Comparison of ENCODE assay signal across 19 cellular contexts in the genomic region with DNA sequence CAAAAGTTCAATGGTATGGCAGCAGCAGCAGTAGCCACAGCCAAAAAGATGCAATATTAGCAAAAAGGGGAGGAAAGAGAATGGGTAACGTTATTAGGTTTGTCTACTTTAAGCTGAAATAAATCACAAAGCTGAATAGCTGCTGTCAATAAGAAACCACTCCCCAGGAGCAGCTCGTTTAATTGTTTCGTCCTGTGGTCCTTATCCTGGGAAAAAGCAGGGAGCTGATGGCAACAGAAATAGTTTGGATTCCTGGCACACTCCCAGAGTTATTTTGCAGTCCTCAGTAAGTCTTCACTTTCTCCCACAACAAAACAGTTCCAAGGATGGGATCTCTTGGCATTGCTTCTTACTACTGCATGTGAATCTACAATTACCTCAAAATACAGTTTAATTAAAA. TPM values are rescaled to one million over a fixed set of nuclear protein-coding genes. Genes with fewer than 3 reads are reported as not detected.
DNase-seq lines count a peak whose midpoint lies in the region; ATAC-seq and TF ChIP-seq lines count a peak whose summit lies in the region.
"Had no signal": no experiment of that assay in that cellular context is flagged by ENCODE, and none has a peak within 500 bp of the region (broad histone marks: within the 10 kb centered on the region; RNA-seq: fewer than 3 reads in every experiment).

No MANE protein-coding gene starts in this region.

- no peak for TF ChIP-seq CTCF in astrocyte of the spinal cord (IDR thresholded peaks at IDR 0.05; ENCODE audit: low read depth, low read length)

- in situ Hi-C loops in astrocyte of the spinal cord (cut with HindIII; ENCODE audit: low sequenced_read_pairs) = no loop called here

- no peak overlapping the region for H3K4me3 ChIP-seq in astrocyte of the spinal cord (ENCODE audit: low read depth, low read length)
- H3K4me3 ChIP-seq: ascending aorta, GM12878, hepatocyte, lung, pancreas, thyroid gland had no signal

- DNase-seq in Right ventricle myocardium inferior (ENCODE audit: missing footprints) (no peak), cardiac septum (ENCODE audit: low spot score) (no peak), astrocyte of the spinal cord (ENCODE audit: low read depth, low spot score) (peak; percentile 46), hepatic stellate cell (ENCODE audit: low spot score) (peak; percentile 44), NCI-H2107 (lab: John Stamatoyannopoulos, UW) (no peak), glomerular visceral epithelial cell (ENCODE audit: extremely low spot score) (no peak)
- DNase-seq: AML-193, DMS53, NCI-H1436, NCI-H524 treated with DMSO at 0.1 percent for 48 hours, pancreas, RPMI8226, thyroid gland had no signal

- peak; percentile 42 for ATAC-seq in Right ventricle myocardium inferior
- no peak for ATAC-seq in HG03175 (IDR thresholded peaks at IDR 0.05; ENCODE audit: unreplicated experiment)
- ATAC-seq in GM18861 (IDR thresholded peaks at IDR 0.05; ENCODE audit: unreplicated experiment) = no peak
- ATAC-seq: GM12878, pancreas had no signal

- intact Hi-C loops in Right ventricle myocardium inferior (cut with DNase I) (no loop called here), cardiac septum (cut with DNase I) (no loop called here)

RNA-seq across cellular contexts. Expression of gene FRMD3, which starts 28.8 kb away (rescaled TPM):
- total RNA-seq in Right ventricle myocardium inferior (98.9 TPM), cardiac septum (123 TPM)

Comparison
In these comparisons a context has a peak if more than half of its experiments do, and no peak if none do; other contexts are left out.
1. DNase-seq: peak in astrocyte of the spinal cord (single experiment) and hepatic stellate cell (single experiment); none in Right ventricle myocardium inferior (single experiment), cardiac septum (single experiment), NCI-H2107 (single experiment) and glomerular visceral epithelial cell (single experiment).